Comparison of ENCODE assay signal across 8 cellular contexts in the genomic region with DNA sequence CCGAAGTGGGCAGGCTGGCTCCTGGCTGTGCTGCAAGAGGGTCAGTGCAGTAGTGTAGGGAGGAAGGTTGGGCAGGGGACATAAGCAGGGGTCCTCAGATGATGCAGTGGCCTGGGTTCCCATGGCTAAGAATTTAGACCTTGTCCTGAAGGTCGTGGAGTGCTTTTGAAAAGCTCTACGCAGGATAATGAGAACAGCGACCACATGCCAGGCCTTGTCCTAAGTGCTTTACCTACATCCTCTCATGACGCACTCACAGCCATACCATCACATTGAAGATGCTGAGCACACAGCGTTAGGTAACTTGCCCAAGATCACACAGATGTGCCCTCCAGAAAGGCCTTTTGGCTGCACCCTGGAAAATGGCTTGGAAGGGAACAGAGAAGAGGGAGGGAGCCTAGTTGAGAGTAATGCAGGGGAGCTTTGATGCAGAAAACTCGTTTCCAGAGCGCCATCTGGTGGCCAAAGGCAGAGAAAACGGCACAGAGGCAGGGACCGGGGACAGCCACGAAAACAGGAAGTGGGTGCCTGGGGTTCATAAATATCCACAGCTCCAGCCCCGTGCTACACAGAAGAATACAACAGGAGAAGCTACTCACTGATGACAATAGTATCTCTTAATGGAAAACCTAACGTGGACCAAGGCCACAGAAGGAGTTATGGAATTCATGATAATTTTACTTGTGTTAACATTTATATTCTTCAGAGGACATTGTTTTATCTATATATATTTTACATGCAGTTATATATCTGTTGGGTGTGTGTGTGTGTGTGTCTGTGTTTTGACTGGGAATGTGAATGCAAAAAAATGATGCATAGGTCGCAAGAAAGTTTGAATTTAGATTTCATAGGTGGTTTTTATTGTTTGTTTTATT. TPM values are rescaled to one million over a fixed set of nuclear protein-coding genes. Genes with fewer than 3 reads are reported as not detected.
DNase-seq lines count a peak whose midpoint lies in the region; ATAC-seq and TF ChIP-seq lines count a peak whose summit lies in the region.

No MANE protein-coding gene starts in this region.

- H4K20me1 ChIP-seq in hepatocyte (ENCODE audit: insufficient read depth, poor library complexity, severe bottlenecking) (no peaks in the 10 kb centered on the region), smooth muscle cell (ENCODE audit: low read depth) (no peaks in the 10 kb centered on the region)

- H3K9me2 ChIP-seq in hepatocyte (replicated peaks; ENCODE audit: insufficient read depth) = no peaks in the 10 kb centered on the region

- H3K27me3 ChIP-seq in hepatocyte (no peaks in the 10 kb centered on the region), smooth muscle cell (ENCODE audit: low read depth) (no peaks in the 10 kb centered on the region)

- 33% methylated on average over 14 of the region's 14 CpGs for WGBS in hepatocyte (ENCODE audit: low lambda C conversion rate, missing lambda C conversion rate)
- 31% methylated on average over 14 of the region's 14 CpGs for WGBS in smooth muscle cell (ENCODE audit: low lambda C conversion rate)

- H3F3A ChIP-seq in smooth muscle cell (ENCODE audit: low read depth) = no peaks in the 10 kb centered on the region

- H3K4me1 ChIP-seq in hepatocyte (ENCODE audit: insufficient read depth) = no peaks in the 10 kb centered on the region
- H3K4me1 ChIP-seq in smooth muscle cell (ENCODE audit: low read depth) = no peaks in the 10 kb centered on the region

- TF ChIP-seq CTCF in hepatocyte (IDR thresholded peaks at IDR 0.05; ENCODE audit: poor library complexity) = peak; percentile 96
- peak; percentile 82 for TF ChIP-seq CTCF in smooth muscle cell (IDR thresholded peaks at IDR 0.05; ENCODE audit: borderline replicate concordance, insufficient read depth, poor library complexity, severe bottlenecking)

- peak; percentile 65 for DNase-seq in 8988T
- peak; percentile 66 for DNase-seq in NCI-H146 (lab: John Stamatoyannopoulos, UW)
- DNase-seq in T-helper 2 cell = peak; percentile 66 to 93 (median 79)
- DNase-seq in hepatocyte (ENCODE audit: low spot score) = peak; percentile 92
- peak; percentile 58 for DNase-seq in smooth muscle cell (lab: John Stamatoyannopoulos, UW; ENCODE audit: unreplicated experiment)

- no peaks in the 10 kb centered on the region for H3K79me2 ChIP-seq in hepatocyte
- no peaks in the 10 kb centered on the region for H3K79me2 ChIP-seq in smooth muscle cell (ENCODE audit: low read depth)

- H3K4me2 ChIP-seq in hepatocyte (peak overlapping the region; percentile 63), smooth muscle cell (peak overlapping the region; percentile 71)

- no peak overlapping the region for H3K4me3 ChIP-seq in hepatocyte
- no peak overlapping the region for H3K4me3 ChIP-seq in smooth muscle cell

- H2AFZ ChIP-seq in hepatocyte = peak overlapping the region; percentile 93
- H2AFZ ChIP-seq in smooth muscle cell (ENCODE audit: low read depth) = peak overlapping the region; percentile 44

- ATAC-seq in GM18499 (IDR thresholded peaks at IDR 0.05; ENCODE audit: insufficient read depth, unreplicated experiment) (peak; percentile 87), HG02938 (IDR thresholded peaks at IDR 0.05; ENCODE audit: unreplicated experiment) (peak; percentile 92)

- H3K36me3 ChIP-seq in hepatocyte (replicated peaks; ENCODE audit: insufficient read depth, low read depth) = no peaks in the 10 kb centered on the region
- H3K36me3 ChIP-seq in smooth muscle cell (ENCODE audit: low read depth) = no peaks in the 10 kb centered on the region

- H3K9me3 ChIP-seq in hepatocyte (ENCODE audit: low read depth) = no peaks in the 10 kb centered on the region
- H3K9me3 ChIP-seq in smooth muscle cell (replicated peaks; ENCODE audit: low read depth) = no peaks in the 10 kb centered on the region

- peak overlapping the region; percentile 4 for H3K27ac ChIP-seq in angular gyrus (ENCODE audit: low read depth, low read length)
- no peak overlapping the region for H3K27ac ChIP-seq in hepatocyte
- no peak overlapping the region for H3K27ac ChIP-seq in smooth muscle cell (ENCODE audit: low read depth)

- no peak overlapping the region for H3K9ac ChIP-seq in smooth muscle cell (ENCODE audit: low read depth)

RNA-seq across cellular contexts. Expression of gene PCDH12, which starts 2.7 kb away (rescaled TPM):
- 1.1 and 4.5 TPM in 2 replicates for total RNA-seq in hepatocyte
- polyA plus RNA-seq in hepatocyte = 0.06 and 0.42 TPM in 2 replicates
- total RNA-seq in smooth muscle cell = not detected in 2 replicates
- 0.21 and 0.25 TPM in 2 replicates for polyA plus RNA-seq in smooth muscle cell

RNA-seq across cellular contexts. Expression of gene RNF14, which starts 8.2 kb away (rescaled TPM):
- 53.0 and 57.8 TPM in 2 replicates for total RNA-seq in hepatocyte
- 48.2 and 52.6 TPM in 2 replicates for polyA plus RNA-seq in hepatocyte
- 75.9 and 76.4 TPM in 2 replicates for total RNA-seq in smooth muscle cell
- 43.8 and 45.1 TPM in 2 replicates for polyA plus RNA-seq in smooth muscle cell

RNA-seq across cellular contexts. Expression of gene DELE1, which starts 37.0 kb away (rescaled TPM):
- total RNA-seq in hepatocyte (57.2 and 62.0 TPM in 2 replicates), smooth muscle cell (32.0 and 35.8 TPM in 2 replicates)
- polyA plus RNA-seq in hepatocyte (31.5 and 32.6 TPM in 2 replicates), smooth muscle cell (20.7 and 21.5 TPM in 2 replicates)

RNA-seq across cellular contexts. Expression of gene GNPDA1, which starts 52.1 kb away (rescaled TPM):
- total RNA-seq in hepatocyte (106 and 126 TPM in 2 replicates), smooth muscle cell (20.7 and 29.6 TPM in 2 replicates)
- polyA plus RNA-seq in hepatocyte (85.3 and 97.3 TPM in 2 replicates), smooth muscle cell (28.3 and 30.3 TPM in 2 replicates)
